Comparison of ENCODE assay signal across 9 cellular contexts in the genomic region with DNA sequence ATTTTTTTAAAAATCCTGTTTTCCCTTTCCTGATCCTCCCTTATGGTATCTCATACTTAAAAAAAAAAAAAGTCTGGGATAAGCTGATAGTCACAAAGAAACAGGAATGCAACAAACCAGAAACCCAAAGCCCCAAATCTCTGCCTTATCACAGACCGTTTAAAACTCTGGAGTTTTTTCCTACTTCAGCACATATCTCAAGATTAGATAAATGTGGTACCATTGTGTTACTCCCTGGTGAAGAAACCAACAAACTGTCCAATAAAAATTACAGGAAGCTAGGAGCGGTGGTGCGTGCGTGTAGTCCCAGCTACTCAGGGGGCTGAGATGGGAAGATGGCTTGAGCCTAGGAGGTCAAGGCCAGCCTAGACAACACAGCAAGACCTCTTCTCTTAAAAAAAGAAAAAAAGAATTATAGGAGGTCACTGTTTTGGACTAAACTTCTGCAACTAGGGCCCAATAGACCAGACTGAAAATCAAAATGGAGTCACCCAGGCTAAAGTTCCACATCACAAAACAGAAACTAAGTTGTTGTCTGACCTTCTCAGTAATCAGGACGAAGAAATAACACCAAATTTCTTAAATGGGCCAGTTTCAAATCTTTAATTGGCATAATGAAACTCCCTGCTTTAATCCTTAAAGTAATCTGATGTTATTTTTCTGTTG. TPM values are rescaled to one million over a fixed set of nuclear protein-coding genes. Genes with fewer than 3 reads are reported as not detected.
DNase-seq lines count a peak whose midpoint lies in the region; ATAC-seq, FAIRE-seq and TF ChIP-seq lines count a peak whose summit lies in the region.
"Had no signal": no experiment of that assay in that cellular context is flagged by ENCODE, and none has a peak within 500 bp of the region (broad histone marks: within the 10 kb centered on the region; RNA-seq: fewer than 3 reads in every experiment).

No MANE protein-coding gene starts in this region.

- H3K4me1 ChIP-seq in adrenal gland (replicated peaks in 1 of 2): peaks cover 43 to 54% of the 10 kb centered on the region in 2 donors
- peaks cover 15 to 81% of the 10 kb centered on the region in 2 donors for H3K4me1 ChIP-seq in left lung

- H3K4me3 ChIP-seq in adrenal gland (peak overlapping the region in 1 of 4 donors; percentile 3), left lung (no peak overlapping the region)

- H3K36me3 ChIP-seq in adrenal gland (replicated peaks in 1 of 2) (no peaks in the 10 kb centered on the region), left lung (no peaks in the 10 kb centered on the region)

- H3K27me3 Mint-ChIP-seq in IgD-negative memory B cell: no peaks in the 10 kb centered on the region

- H3K9me3 Mint-ChIP-seq in IgD-negative memory B cell: no peaks in the 10 kb centered on the region

- no peak for ATAC-seq in left lung
- no peak for ATAC-seq in GM18519 (IDR thresholded peaks at IDR 0.05; ENCODE audit: low FRiP score, unreplicated experiment)
- ATAC-seq in GM19463 (IDR thresholded peaks at IDR 0.05; ENCODE audit: unreplicated experiment): no peak

- peaks cover 44 to 56% (median 46%) of the 10 kb centered on the region in 3 donors for H3K4me1 Mint-ChIP-seq in IgD-negative memory B cell

- H3K27ac Mint-ChIP-seq in IgD-negative memory B cell: peak overlapping the region; percentile 17 to 96 (median 93)

- FAIRE-seq in D721Med (lab: Jason Lieb, UNC): no peak

- H3K9me3 ChIP-seq in adrenal gland (replicated peaks in 1 of 3) (no peaks in the 10 kb centered on the region), left lung (no peaks in the 10 kb centered on the region)

- TF ChIP-seq POLR2A in adrenal gland (IDR thresholded peaks at IDR 0.05): no peak

- H3K27me3 ChIP-seq in adrenal gland: no peaks in the 10 kb centered on the region
- no peaks in the 10 kb centered on the region for H3K27me3 ChIP-seq in left lung

- peak overlapping the region in 3 of 4 donors; percentile 73 to 75 (median 75) for H3K4me3 Mint-ChIP-seq in IgD-negative memory B cell

- DNase-seq in adrenal gland (no peak), left lung (no peak), substantia nigra (lab: John Stamatoyannopoulos, UW) (no peak), D721Med (ENCODE audit: insufficient read length, low spot score) (no peak)
- DNase-seq: activated effector memory CD4-positive, alpha-beta T cell treated with Interleukin-2 at 50 U/mL for 16 hours had no signal

- WGBS in adrenal gland, 4 donors: 32 to 45% (median 36%) methylated on average over 5 of the region's 5 CpGs

- H3K36me3 Mint-ChIP-seq in IgD-negative memory B cell: no peaks in the 10 kb centered on the region

- intact Hi-C loops in adrenal gland (cut with DNase I) (no loop called here), left lung (cut with DNase I) (no loop called here)

- no peak for TF ChIP-seq CTCF in adrenal gland (IDR thresholded peaks at IDR 0.05)
- TF ChIP-seq CTCF in left lung (IDR thresholded peaks at IDR 0.05): no peak
- TF ChIP-seq CTCF in D721Med (IDR thresholded peaks at IDR 0.05; ENCODE audit: insufficient read depth, missing control alignments): no peak

- H3K27ac ChIP-seq in adrenal gland (peak overlapping the region; percentile 67 to 84 (median 76)), left lung (peak overlapping the region; percentile 76 to 98), substantia nigra (ENCODE audit: low read depth, low read length, poor library complexity, severe bottlenecking) (peak overlapping the region; percentile 17)

RNA-seq across cellular contexts. Expression of a gene that starts 51.9 kb away (rescaled TPM):
- polyA plus RNA-seq in IgD-negative memory B cell (20.9 TPM), adrenal gland (100 to 1,000 TPM in 1 of 3 donors, 10 to 100 TPM in 2; 25.7 to 117 (median 26.0) TPM)
- total RNA-seq in adrenal gland (100 to 1,000 TPM; 143 to 370 (median 175) TPM), left lung (100 to 1,000 TPM in 1 of 2 donors, 10 to 100 TPM in 1; 83.5 to 110 TPM)
- total RNA-seq: myocyte had no signal

Comparison
In these comparisons a context has a peak if more than half of its experiments do, and no peak if none do; other contexts are left out.
1. H3K27ac ChIP-seq: peak in every context shown above with its lines; median percentile 87 in left lung; 76 in adrenal gland; 17 in substantia nigra.